ENCODE assay signal across 26 cellular contexts in the genomic region with DNA sequence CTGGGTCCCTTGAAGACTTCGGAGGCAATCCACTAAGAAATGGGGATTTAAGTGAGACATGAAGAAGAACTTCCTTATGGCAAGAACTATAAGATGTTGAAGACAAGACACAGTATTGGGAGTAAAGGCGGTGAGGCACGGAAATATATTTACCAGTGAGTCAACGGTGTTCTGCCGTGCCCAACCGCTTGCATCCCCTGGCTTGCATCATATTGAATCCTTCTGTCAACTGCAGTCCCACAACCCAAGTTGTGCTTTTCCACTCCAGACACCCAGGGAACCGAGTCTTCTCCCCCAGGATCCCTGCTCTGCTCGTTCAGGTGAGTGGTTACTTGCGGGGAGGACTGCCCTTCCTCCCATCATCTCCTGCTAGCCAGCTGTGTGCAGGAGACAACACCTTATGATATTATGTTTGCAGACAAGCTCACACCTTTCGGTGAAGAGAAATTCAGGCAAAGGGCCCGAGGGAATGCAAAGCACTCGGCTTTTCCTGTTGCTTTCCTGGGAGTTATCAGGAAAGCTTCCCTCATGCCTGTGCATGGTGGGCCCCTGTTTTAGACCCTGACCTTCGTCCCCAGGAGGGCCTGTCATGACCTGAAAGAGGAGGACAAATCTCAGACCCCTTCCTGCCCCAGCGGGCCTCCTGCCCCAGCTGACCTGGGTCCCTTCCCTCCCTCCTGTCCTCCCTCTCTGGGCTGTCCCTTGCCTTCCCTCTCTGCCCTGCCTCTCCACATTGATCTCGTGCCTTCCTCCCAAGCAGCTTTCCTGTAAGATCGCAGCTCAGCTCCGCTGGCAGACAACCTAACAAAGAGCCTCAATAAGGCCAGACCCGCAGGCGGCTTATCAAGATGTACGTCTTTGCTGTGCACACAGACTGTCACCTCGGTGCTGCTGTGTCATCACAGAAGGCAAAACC. TPM values are rescaled to one million over a fixed set of nuclear protein-coding genes. Genes with fewer than 3 reads are reported as not detected.
A peak's percentile ranks its signal among the peaks of the same experiment; 100 is the strongest.
DNase-seq lines count a peak whose midpoint lies in the region; ATAC-seq and TF ChIP-seq lines count a peak whose summit lies in the region.
"Had no signal": no experiment of that assay in that cellular context is flagged by ENCODE, and none has a peak within 500 bp of the region (broad histone marks: within the 10 kb centered on the region; RNA-seq: fewer than 3 reads in every experiment).

No MANE protein-coding gene starts in this region.

- H3K27ac ChIP-seq in WERI-Rb-1 (no peak overlapping the region), neural cell (ENCODE audit: low read length) (peak overlapping the region; percentile 61)
- H3K27ac ChIP-seq: C4-2B, heart left ventricle, spleen, vagina had no signal

- H3K36me3 ChIP-seq in WERI-Rb-1 (no peaks in the 10 kb centered on the region), neural cell (ENCODE audit: insufficient read depth, low read length) (no peaks in the 10 kb centered on the region)
- H3K36me3 ChIP-seq: HAP-1, heart left ventricle, MG63, spleen, vagina had no signal

- no peaks in the 10 kb centered on the region for H4K20me1 ChIP-seq in neural cell (ENCODE audit: insufficient read depth)

- H3K9me2 ChIP-seq in neural cell (ENCODE audit: insufficient read depth, low read length) = no peaks in the 10 kb centered on the region

- TF ChIP-seq CTCF in NB4 (IDR thresholded peaks at IDR 0.05; ENCODE audit: low read depth, low read length) = no peak
- TF ChIP-seq CTCF in WERI-Rb-1 (IDR thresholded peaks at IDR 0.05; ENCODE audit: low read depth, low read length) = no peak
- TF ChIP-seq CTCF in neural cell (IDR thresholded peaks at IDR 0.05; ENCODE audit: poor library complexity, severe bottlenecking) = no peak
- TF ChIP-seq CTCF in foreskin fibroblast (IDR thresholded peaks at IDR 0.05; ENCODE audit: low read depth, low read length) = no peak

- no peak for ATAC-seq in HG03469 (IDR thresholded peaks at IDR 0.05; ENCODE audit: unreplicated experiment)
- ATAC-seq: GM12878, heart left ventricle, left cardiac atrium had no signal

- H3K9me3 ChIP-seq in WERI-Rb-1 (ENCODE audit: severe bottlenecking) = no peaks in the 10 kb centered on the region
- no peaks in the 10 kb centered on the region for H3K9me3 ChIP-seq in neural cell (ENCODE audit: low read length)
- H3K9me3 ChIP-seq: HAP-1, heart left ventricle, MG63, spleen, vagina had no signal

- DNase-seq in ELF-1 (ENCODE audit: low read depth, low spot score) (peak; percentile 33), NB4 (ENCODE audit: low read depth) (peak; percentile 83), WERI-Rb-1 (peak; percentile 34), foreskin fibroblast (no peak), foreskin melanocyte (no peak)
- DNase-seq in stimulated activated CD4-positive, alpha-beta T cell treated with anti-CD3 and anti-CD28 coated beads, Interleukin-15, amount 100 ng/mL, for 24 hours = no peak
- DNase-seq: activated CD4-positive, alpha-beta memory T cell treated with anti-CD3 and anti-CD28 coated beads for 36 hours; activated effector memory CD4-positive, alpha-beta T cell treated with Interleukin-2 at 50 U/mL for 16 hours; activated naive CD8-positive, alpha-beta T cell treated with anti-CD3 and anti-CD28 coated beads, Interleukin-2, amount 10 ng/mL, durations not matched to agents 7 days and 5 days; DND-41; heart left ventricle; left cardiac atrium; MG63; NCI-H1694 treated with DMSO at 0.1 percent for 48 hours; NCI-H2171 treated with DMSO at 0.1 percent for 48 hours; NCI-H524 treated with DMSO at 0.1 percent for 48 hours; spleen; stimulated activated CD4-positive, alpha-beta T cell treated with anti-CD3 and anti-CD28 coated beads, Interleukin-4, amount 100 ng/mL, for 1 hour; stimulated activated naive CD4-positive, alpha-beta T cell; T-helper 9 cell had no signal

- TF ChIP-seq EP300 in neural cell (conservative IDR thresholded peaks at IDR 0.05; ENCODE audit: poor library complexity, severe bottlenecking) = peak; percentile 32

- H3K4me3 ChIP-seq in NB4 (ENCODE audit: low read depth, low read length) (no peak overlapping the region), WERI-Rb-1 (ENCODE audit: low read depth, low read length) (no peak overlapping the region), neural cell (ENCODE audit: low read length) (no peak overlapping the region), foreskin fibroblast (ENCODE audit: low read depth in 1 of 2, low read length in 2 of 2) (no peak overlapping the region)
- H3K4me3 ChIP-seq: GM12878, HAP-1, heart left ventricle, MG63, spleen, vagina had no signal

- peak overlapping the region; percentile 38 for H3K9ac ChIP-seq in neural cell (ENCODE audit: low read length)

- TF ChIP-seq RAD21 in neural cell (conservative IDR thresholded peaks at IDR 0.05) = no peak

- peak overlapping the region; percentile 47 for H2AFZ ChIP-seq in neural cell (ENCODE audit: low read depth, low read length)

- H3K79me2 ChIP-seq in neural cell (replicated peaks; ENCODE audit: insufficient read depth, low read length) = no peaks in the 10 kb centered on the region

- H3F3A ChIP-seq in neural cell (ENCODE audit: insufficient read depth, low read length, poor library complexity, severe bottlenecking) = no peaks in the 10 kb centered on the region

- no peak for TF ChIP-seq POLR2A in NB4 (IDR thresholded peaks at IDR 0.05; ENCODE audit: extremely low read depth, insufficient read length)

- H3K27me3 ChIP-seq in WERI-Rb-1 (ENCODE audit: insufficient read depth, low read depth, severe bottlenecking) (no peaks in the 10 kb centered on the region), neural cell (ENCODE audit: insufficient read depth, low read depth, low read length) (peaks cover 4% of the 10 kb centered on the region)
- H3K27me3 ChIP-seq: MG63, vagina had no signal

- H3K4me2 ChIP-seq in neural cell (ENCODE audit: low read length) = no peak overlapping the region

TF ChIP-seq in neural cell, 6 proteins besides CTCF, POLR2A, EP300 and RAD21:
- TF ChIP-seq, protein P1, sequence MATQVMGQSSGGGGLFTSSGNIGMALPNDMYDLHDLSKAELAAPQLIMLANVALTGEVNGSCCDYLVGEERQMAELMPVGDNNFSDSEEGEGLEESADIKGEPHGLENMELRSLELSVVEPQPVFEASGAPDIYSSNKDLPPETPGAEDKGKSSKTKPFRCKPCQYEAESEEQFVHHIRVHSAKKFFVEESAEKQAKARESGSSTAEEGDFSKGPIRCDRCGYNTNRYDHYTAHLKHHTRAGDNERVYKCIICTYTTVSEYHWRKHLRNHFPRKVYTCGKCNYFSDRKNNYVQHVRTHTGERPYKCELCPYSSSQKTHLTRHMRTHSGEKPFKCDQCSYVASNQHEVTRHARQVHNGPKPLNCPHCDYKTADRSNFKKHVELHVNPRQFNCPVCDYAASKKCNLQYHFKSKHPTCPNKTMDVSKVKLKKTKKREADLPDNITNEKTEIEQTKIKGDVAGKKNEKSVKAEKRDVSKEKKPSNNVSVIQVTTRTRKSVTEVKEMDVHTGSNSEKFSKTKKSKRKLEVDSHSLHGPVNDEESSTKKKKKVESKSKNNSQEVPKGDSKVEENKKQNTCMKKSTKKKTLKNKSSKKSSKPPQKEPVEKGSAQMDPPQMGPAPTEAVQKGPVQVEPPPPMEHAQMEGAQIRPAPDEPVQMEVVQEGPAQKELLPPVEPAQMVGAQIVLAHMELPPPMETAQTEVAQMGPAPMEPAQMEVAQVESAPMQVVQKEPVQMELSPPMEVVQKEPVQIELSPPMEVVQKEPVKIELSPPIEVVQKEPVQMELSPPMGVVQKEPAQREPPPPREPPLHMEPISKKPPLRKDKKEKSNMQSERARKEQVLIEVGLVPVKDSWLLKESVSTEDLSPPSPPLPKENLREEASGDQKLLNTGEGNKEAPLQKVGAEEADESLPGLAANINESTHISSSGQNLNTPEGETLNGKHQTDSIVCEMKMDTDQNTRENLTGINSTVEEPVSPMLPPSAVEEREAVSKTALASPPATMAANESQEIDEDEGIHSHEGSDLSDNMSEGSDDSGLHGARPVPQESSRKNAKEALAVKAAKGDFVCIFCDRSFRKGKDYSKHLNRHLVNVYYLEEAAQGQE (IDR thresholded peaks at IDR 0.05; ENCODE audit: borderline replicate concordance) = peak; percentile 25
- TF ChIP-seq TAF1 (IDR thresholded peaks at IDR 0.05; ENCODE audit: low read depth) (no peak), MXI1 (conservative IDR thresholded peaks at IDR 0.05; ENCODE audit: poor library complexity, severe bottlenecking) (no peak), POLR2AphosphoS5 (IDR thresholded peaks at IDR 0.05) (peak; percentile 70), SMC3 (conservative IDR thresholded peaks at IDR 0.05; ENCODE audit: poor library complexity) (no peak), EZH2 (IDR thresholded peaks at IDR 0.05; ENCODE audit: borderline replicate concordance, insufficient read depth, low read length, poor library complexity, severe bottlenecking) (no peak)

RNA-seq across cellular contexts. Expression of gene LRTM2, which starts 4.3 kb away (rescaled TPM):
- polyA plus RNA-seq in neural cell = 2.4 and 4.1 TPM in 2 replicates
- polyA minus RNA-seq in neural cell = 0.93 TPM in 1 of 2 replicates, not detected in the other
- polyA plus RNA-seq: heart left ventricle, spleen had no signal

Comparison
In these comparisons a context has a peak if more than half of its experiments do, and no peak if none do; other contexts are left out.
1. DNase-seq: peak in ELF-1 (single experiment), NB4 (single experiment) and WERI-Rb-1 (single experiment); none in foreskin fibroblast (0 of 2), stimulated activated CD4-positive, alpha-beta T cell treated with anti-CD3 and anti-CD28 coated beads, Interleukin-15, amount 100 ng/mL, for 24 hours (single experiment) and foreskin melanocyte (single experiment).